In the genomic region with DNA sequence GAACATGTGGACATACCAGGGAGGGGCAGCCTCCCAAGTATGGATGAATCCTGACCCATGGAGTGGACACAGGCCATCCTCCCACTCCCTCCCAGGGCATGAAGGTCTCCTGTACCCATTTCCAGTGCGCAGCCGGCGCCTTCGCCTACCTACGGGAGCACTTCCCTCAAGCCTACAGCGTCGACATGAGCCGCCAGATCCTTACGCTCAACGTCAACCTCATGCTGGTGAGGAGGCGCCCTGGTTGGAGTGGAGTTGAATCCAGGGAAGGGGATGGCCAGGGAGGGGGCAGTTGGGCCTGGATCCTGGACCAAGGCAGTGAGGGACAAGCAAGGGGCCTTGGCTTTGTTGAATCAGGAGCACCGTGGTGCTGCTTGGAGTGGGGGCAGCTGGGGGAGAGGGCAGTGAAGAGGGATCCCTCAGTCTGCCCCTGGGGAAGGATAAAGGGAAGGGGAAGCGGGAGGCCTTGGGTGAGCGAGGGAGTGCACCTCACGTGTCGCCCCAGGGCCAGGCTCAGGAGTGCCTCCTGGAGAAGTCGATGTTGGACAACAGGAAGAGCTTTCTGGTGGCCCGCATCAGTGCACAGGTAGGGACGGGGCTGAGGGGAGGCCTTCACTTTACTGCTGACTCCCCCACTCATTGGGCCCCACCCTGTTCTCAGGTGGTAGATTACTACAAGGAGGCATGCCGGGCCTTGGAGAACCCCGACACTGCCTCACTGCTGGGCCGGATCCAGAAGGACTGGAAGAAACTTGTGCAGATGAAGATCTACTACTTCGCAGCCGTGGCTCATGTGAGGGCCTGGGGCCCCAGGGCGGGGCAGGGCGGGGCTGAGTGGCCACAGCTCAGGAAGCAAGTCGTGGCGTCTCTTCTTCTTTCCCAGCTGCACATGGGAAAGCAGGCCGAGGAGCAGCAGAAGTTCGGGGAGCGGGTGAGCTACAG, we compare ENCODE assay signal across 14 cellular contexts. TPM values are rescaled to one million over a fixed set of nuclear protein-coding genes. Genes with fewer than 3 reads are reported as not detected.
DNase-seq lines count a peak whose midpoint lies in the region; ATAC-seq and TF ChIP-seq lines count a peak whose summit lies in the region.
"Had no signal": no experiment of that assay in that cellular context is flagged by ENCODE, and none has a peak within 500 bp of the region (broad histone marks: within the 10 kb centered on the region; RNA-seq: fewer than 3 reads in every experiment).

No MANE protein-coding gene starts in this region.

- no peak for DNase-seq in Caco-2
- DNase-seq in MV-4-11 (lab: John Stamatoyannopoulos, UW) = peak; percentile 5
- peak; percentile 5 for DNase-seq in epidermal melanocyte (ENCODE audit: insufficient read length, low spot score)
- DNase-seq in stimulated activated naive B cell treated with anti-CD40 and anti-IgM and Interleukin-4, amounts not matched to agents 10 μg/mL and 1 μg/mL and 100 μg/mL, for 72 hours = no peak
- DNase-seq: activated naive CD8-positive, alpha-beta T cell treated with anti-CD3 and anti-CD28 coated beads for 36 hours; colonic mucosa; NCI-H187; SIG-M5 had no signal

- H3K4me3 ChIP-seq in Caco-2 (ENCODE audit: low read depth, low read length) = no peak overlapping the region
- H3K4me3 ChIP-seq: colonic mucosa, GM23338, pancreas had no signal

- no peaks in the 10 kb centered on the region for H3K4me1 Mint-ChIP-seq in Caco-2 (ENCODE audit: low read depth, unreplicated experiment)
- H3K4me1 Mint-ChIP-seq in stimulated activated naive B cell treated with anti-CD40 and anti-IgM and Interleukin-4, amounts not matched to agents 10 μg/mL and 1 μg/mL and 100 μg/mL, for 72 hours = peaks cover 6 to 15% of the 10 kb centered on the region in 2 donors
- H3K4me1 Mint-ChIP-seq: activated naive CD8-positive, alpha-beta T cell treated with anti-CD3 and anti-CD28 coated beads for 36 hours; GM23338 had no signal

- CTCF ChIA-PET in Caco-2 (lab: Charles Lee) = interaction anchor here (0.6 to 1.3 kb wide), 2 partner anchors 11 to 69 kb away, joined by 3 to 5 read pairs; no protein-coding TSS in a partner anchor

- H3K9me3 Mint-ChIP-seq in Caco-2 (ENCODE audit: unreplicated experiment) = no peaks in the 10 kb centered on the region
- no peaks in the 10 kb centered on the region for H3K9me3 Mint-ChIP-seq in stimulated activated naive B cell treated with anti-CD40 and anti-IgM and Interleukin-4, amounts not matched to agents 10 μg/mL and 1 μg/mL and 100 μg/mL, for 72 hours
- H3K9me3 Mint-ChIP-seq: activated naive CD8-positive, alpha-beta T cell treated with anti-CD3 and anti-CD28 coated beads for 36 hours; GM23338; mesothelial cell of epicardium had no signal

- H3K27ac Mint-ChIP-seq in Caco-2 (ENCODE audit: unreplicated experiment) = peak overlapping the region; percentile 53
- H3K27ac Mint-ChIP-seq in stimulated activated naive B cell treated with anti-CD40 and anti-IgM and Interleukin-4, amounts not matched to agents 10 μg/mL and 1 μg/mL and 100 μg/mL, for 72 hours = peak overlapping the region; percentile 60
- H3K27ac Mint-ChIP-seq: GM23338, mesothelial cell of epicardium had no signal

- no TSS peak for BruUV-seq in Caco-2 (replicated peaks; lab: Mats Ljungman, UMichigan)

- no peaks in the 10 kb centered on the region for H3K27me3 Mint-ChIP-seq in Caco-2 (ENCODE audit: insufficient read depth, unreplicated experiment)
- no peaks in the 10 kb centered on the region for H3K27me3 Mint-ChIP-seq in stimulated activated naive B cell treated with anti-CD40 and anti-IgM and Interleukin-4, amounts not matched to agents 10 μg/mL and 1 μg/mL and 100 μg/mL, for 72 hours
- H3K27me3 Mint-ChIP-seq: activated naive CD8-positive, alpha-beta T cell treated with anti-CD3 and anti-CD28 coated beads for 36 hours had no signal

- TF ChIP-seq CTCF in Caco-2 (IDR thresholded peaks at IDR 0.05; ENCODE audit: insufficient read depth in 1 of 2, low read depth in 1 of 2, low read length in 1 of 2, severe bottlenecking in 1 of 2, unreplicated experiment in 1 of 2) = no peak

- no peaks in the 10 kb centered on the region for H3K27me3 ChIP-seq in Caco-2 (replicated peaks; ENCODE audit: control insufficient read depth, insufficient read depth, low read length)
- H3K27me3 ChIP-seq: colonic mucosa, pancreas had no signal

- H3K9me3 ChIP-seq in Caco-2 = no peaks in the 10 kb centered on the region
- H3K9me3 ChIP-seq: colonic mucosa, pancreas had no signal

- POLR2A ChIA-PET in Caco-2 (lab: Charles Lee) = no interaction called here

- H3K4me3 Mint-ChIP-seq in Caco-2 (ENCODE audit: unreplicated experiment) = no peak overlapping the region
- H3K4me3 Mint-ChIP-seq in stimulated activated naive B cell treated with anti-CD40 and anti-IgM and Interleukin-4, amounts not matched to agents 10 μg/mL and 1 μg/mL and 100 μg/mL, for 72 hours = no peak overlapping the region
- H3K4me3 Mint-ChIP-seq: activated naive CD8-positive, alpha-beta T cell treated with anti-CD3 and anti-CD28 coated beads for 36 hours; GM23338; mesothelial cell of epicardium had no signal

- no peak for ATAC-seq in stimulated activated naive B cell treated with anti-CD40 and anti-IgM and Interleukin-4, amounts not matched to agents 10 μg/mL and 1 μg/mL and 100 μg/mL, for 72 hours (replicated peaks)
- no peak for ATAC-seq in HG02840 (IDR thresholded peaks at IDR 0.05; ENCODE audit: low FRiP score, unreplicated experiment)
- no peak for ATAC-seq in GM18873 (IDR thresholded peaks at IDR 0.05; ENCODE audit: low FRiP score, unreplicated experiment)
- ATAC-seq in GM19351 (IDR thresholded peaks at IDR 0.05; ENCODE audit: unreplicated experiment) = no peak

- peaks cover 6% of the 10 kb centered on the region; the same call in 1 of the 2 replicates for H3K4me1 ChIP-seq in Caco-2

- peaks cover 48% of the 10 kb centered on the region for H3K36me3 Mint-ChIP-seq in Caco-2 (ENCODE audit: insufficient read depth, unreplicated experiment)
- peaks cover 24 to 49% of the 10 kb centered on the region in 2 donors for H3K36me3 Mint-ChIP-seq in stimulated activated naive B cell treated with anti-CD40 and anti-IgM and Interleukin-4, amounts not matched to agents 10 μg/mL and 1 μg/mL and 100 μg/mL, for 72 hours

- H3K36me3 ChIP-seq in Caco-2 (ENCODE audit: control insufficient read depth, insufficient read depth, low read length) = peaks cover 2% of the 10 kb centered on the region

- intact Hi-C loops in Caco-2 (cut with micrococcal nuclease; ENCODE audit: unreplicated experiment) = no loop called here

RNA-seq across cellular contexts. Expression of gene PTPN23, which starts 25.3 kb away (rescaled TPM):
- total RNA-seq in Caco-2 (2022) = 46.8 and 49.6 TPM in 2 replicates

Comparison
In these comparisons a context has a peak if more than half of its experiments do, and no peak if none do; other contexts are left out.
1. DNase-seq: peak in MV-4-11 (single experiment) and epidermal melanocyte (single experiment); none in Caco-2 (0 of 2) and stimulated activated naive B cell treated with anti-CD40 and anti-IgM and Interleukin-4, amounts not matched to agents 10 μg/mL and 1 μg/mL and 100 μg/mL, for 72 hours (single experiment).